ENCODE assay signal across 8 cellular contexts in genomic region chr4:160567634-160568033, GRCh38.
"Had no signal": no experiment of that assay in that cellular context is flagged by ENCODE, and none has a peak within 500 bp of the region (broad histone marks: within the 10 kb centered on the region; RNA-seq: fewer than 3 reads in every experiment).

No MANE protein-coding gene starts in this region.

- FAIRE-seq: G401.6, GM12878, GM12891, GM12892, GM18507, GM19239 had no signal

- H3K4me3 ChIP-seq: GM12878 had no signal

- ATAC-seq: GM12878 had no signal

- DNase-seq: GDM1, GF-D8 had no signal
